ENCODE assay signal across 11 cellular contexts in the genomic region with DNA sequence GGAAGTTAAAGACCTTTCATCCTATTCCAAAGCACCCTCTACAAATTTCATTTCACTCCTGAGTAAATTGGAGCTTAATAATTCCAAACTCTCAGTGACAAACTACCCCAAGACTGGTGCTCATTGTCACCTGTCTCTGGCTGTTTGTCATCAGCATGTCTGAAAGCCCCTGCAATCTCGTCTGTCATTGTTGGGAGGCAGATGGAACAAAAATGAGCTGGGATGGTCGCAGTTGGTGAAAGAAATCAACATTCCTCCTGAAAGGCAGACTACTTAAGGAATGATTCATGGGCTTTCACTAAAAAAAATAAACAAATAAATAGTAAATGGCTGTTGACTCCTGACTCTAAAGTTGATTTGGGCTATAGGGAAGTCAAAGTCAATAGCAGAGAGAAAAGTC.
"Had no signal": no experiment of that assay in that cellular context is flagged by ENCODE, and none has a peak within 500 bp of the region (broad histone marks: within the 10 kb centered on the region; RNA-seq: fewer than 3 reads in every experiment).

No MANE protein-coding gene starts in this region.

- H3K79me2 ChIP-seq: parathyroid adenoma had no signal

- H3K9me3 ChIP-seq: left ventricle myocardium inferior, tibial artery, vagina had no signal

- H3K27ac ChIP-seq: left ventricle myocardium inferior, parathyroid adenoma, vagina had no signal

- H3K36me3 ChIP-seq: left ventricle myocardium inferior, tibial artery, vagina had no signal

- H3K27me3 ChIP-seq: tibial artery, vagina had no signal

- H2AFZ ChIP-seq: parathyroid adenoma had no signal

- H3K4me3 ChIP-seq: left ventricle myocardium inferior, tibial artery, vagina had no signal

- H3K4me1 ChIP-seq: left ventricle myocardium inferior, parathyroid adenoma, vagina had no signal

- DNase-seq: activated CD4-positive, alpha-beta T cell treated with anti-CD3 and anti-CD28 coated beads for 48 hours; activated CD8-positive, alpha-beta T cell treated with anti-CD3 and anti-CD28 coated beads, Interleukin-2, amount 10 ng/mL, durations not matched to agents 7 days and 5 days; activated naive CD4-positive, alpha-beta T cell treated with anti-CD3 and anti-CD28 coated beads, Interleukin-2, amount 10 ng/mL, durations not matched to agents 7 days and 5 days; cortex of kidney; effector memory CD4-positive, alpha-beta T cell; kidney; left ventricle myocardium inferior; small intestine; tibial artery had no signal

- H3K9ac ChIP-seq: parathyroid adenoma had no signal

- ATAC-seq: activated CD8-positive, alpha-beta T cell treated with anti-CD3 and anti-CD28 coated beads, Interleukin-2, amount 10 ng/mL, durations not matched to agents 7 days and 5 days had no signal
